9 cellular contexts compared by ENCODE assay signal in genomic region chr13:76879211-76879875, GRCh38. TPM values are rescaled to one million over a fixed set of nuclear protein-coding genes. Genes with fewer than 3 reads are reported as not detected.
DNase-seq lines count a peak whose midpoint lies in the region; ATAC-seq and TF ChIP-seq lines count a peak whose summit lies in the region.
"Had no signal": no experiment of that assay in that cellular context is flagged by ENCODE, and none has a peak within 500 bp of the region (broad histone marks: within the 10 kb centered on the region; RNA-seq: fewer than 3 reads in every experiment).

No MANE protein-coding gene starts in this region.

- H3K4me1 Mint-ChIP-seq in CD4-positive, alpha-beta T cell (ENCODE audit: low read depth) = peaks cover 55% of the 10 kb centered on the region
- H3K4me1 Mint-ChIP-seq in activated CD8-positive, alpha-beta T cell treated with anti-CD3 and anti-CD28 coated beads for 36 hours (ENCODE audit: low read depth) = peaks cover 31% of the 10 kb centered on the region

- TF ChIP-seq CTCF in CD4-positive, alpha-beta T cell (IDR thresholded peaks at IDR 0.05) = no peak
- TF ChIP-seq CTCF in activated CD8-positive, alpha-beta T cell treated with anti-CD3 and anti-CD28 coated beads for 36 hours (IDR thresholded peaks at IDR 0.05) = no peak
- TF ChIP-seq CTCF in esophagus squamous epithelium (IDR thresholded peaks at IDR 0.05) (no peak), parathyroid adenoma (IDR thresholded peaks at IDR 0.05) (no peak), upper lobe of right lung (IDR thresholded peaks at IDR 0.05) (no peak)

- peak overlapping the region; percentile 90 for H3K27ac Mint-ChIP-seq in CD4-positive, alpha-beta T cell
- H3K27ac Mint-ChIP-seq in activated CD8-positive, alpha-beta T cell treated with anti-CD3 and anti-CD28 coated beads for 36 hours = peak overlapping the region; percentile 89
- H3K27ac Mint-ChIP-seq: nephron had no signal

- H3K36me3 ChIP-seq in esophagus squamous epithelium (no peaks in the 10 kb centered on the region), parathyroid adenoma (ENCODE audit: control insufficient read depth, insufficient read depth, low read length) (no peaks in the 10 kb centered on the region), upper lobe of right lung (no peaks in the 10 kb centered on the region)

- peak overlapping the region; percentile 76 for H3K4me3 Mint-ChIP-seq in CD4-positive, alpha-beta T cell
- H3K4me3 Mint-ChIP-seq in activated CD8-positive, alpha-beta T cell treated with anti-CD3 and anti-CD28 coated beads for 36 hours = peak overlapping the region; percentile 63
- H3K4me3 Mint-ChIP-seq: nephron had no signal

- H3K9me3 ChIP-seq in CD4-positive, alpha-beta T cell (ENCODE audit: control insufficient read depth, low read length) = no peaks in the 10 kb centered on the region
- H3K9me3 ChIP-seq in esophagus squamous epithelium (no peaks in the 10 kb centered on the region), parathyroid adenoma (ENCODE audit: control insufficient read depth, low read length) (no peaks in the 10 kb centered on the region), upper lobe of right lung (no peaks in the 10 kb centered on the region)

- no peaks in the 10 kb centered on the region for H3K79me2 ChIP-seq in parathyroid adenoma

- peak in 2 of 4 donors; percentile 26 to 27 for TF ChIP-seq POLR2A in esophagus squamous epithelium (IDR thresholded peaks at IDR 0.05)

- H3K27ac ChIP-seq in CD4-positive, alpha-beta T cell (ENCODE audit: low read depth, low read length) = no peak overlapping the region
- peak overlapping the region; percentile 24 to 87 (median 64) for H3K27ac ChIP-seq in esophagus squamous epithelium
- H3K27ac ChIP-seq in parathyroid adenoma = peak overlapping the region; percentile 49
- peak overlapping the region; percentile 58 for H3K27ac ChIP-seq in upper lobe of right lung

- peak overlapping the region in 2 of 4 donors; percentile 12 to 29 for H3K4me3 ChIP-seq in esophagus squamous epithelium
- H3K4me3 ChIP-seq in parathyroid adenoma (ENCODE audit: low read depth, low read length) = no peak overlapping the region
- H3K4me3 ChIP-seq in upper lobe of right lung = no peak overlapping the region

- no peak overlapping the region for H3K9ac ChIP-seq in parathyroid adenoma

- H3K9me3 Mint-ChIP-seq in CD4-positive, alpha-beta T cell = no peaks in the 10 kb centered on the region
- no peaks in the 10 kb centered on the region for H3K9me3 Mint-ChIP-seq in activated CD8-positive, alpha-beta T cell treated with anti-CD3 and anti-CD28 coated beads for 36 hours
- H3K9me3 Mint-ChIP-seq: nephron had no signal

- H3K36me3 Mint-ChIP-seq in CD4-positive, alpha-beta T cell (ENCODE audit: low read depth) = no peaks in the 10 kb centered on the region
- peaks cover 7% of the 10 kb centered on the region for H3K36me3 Mint-ChIP-seq in activated CD8-positive, alpha-beta T cell treated with anti-CD3 and anti-CD28 coated beads for 36 hours (ENCODE audit: low read depth)

- DNase-seq in CD4-positive, alpha-beta T cell = peak; percentile 21 to 60 (median 48)
- peak; percentile 98 for DNase-seq in Kasumi-1 (lab: John Stamatoyannopoulos, UW)
- peak; percentile 82 for DNase-seq in activated CD8-positive, alpha-beta T cell treated with anti-CD3 and anti-CD28 coated beads for 36 hours
- DNase-seq in esophagus squamous epithelium (lab: John Stamatoyannopoulos, UW) = peak; percentile 22
- peak; percentile 77 for DNase-seq in upper lobe of right lung
- no peak for DNase-seq in DMS114 treated with DMSO at 0.1 percent for 48 hours (lab: John Stamatoyannopoulos, UW; ENCODE audit: unreplicated experiment)

- H3K4me2 ChIP-seq in parathyroid adenoma (ENCODE audit: low read length) = no peak overlapping the region

- WGBS in esophagus squamous epithelium, 2 donors = 24 to 37% methylated on average over 8 of the region's 8 CpGs

- H3K27me3 ChIP-seq in CD4-positive, alpha-beta T cell (ENCODE audit: control insufficient read depth, insufficient read depth, low read length) = no peaks in the 10 kb centered on the region
- H3K27me3 ChIP-seq in esophagus squamous epithelium = no peaks in the 10 kb centered on the region
- no peaks in the 10 kb centered on the region for H3K27me3 ChIP-seq in parathyroid adenoma (ENCODE audit: control insufficient read depth, insufficient read depth, low read length)
- H3K27me3 ChIP-seq in upper lobe of right lung = no peaks in the 10 kb centered on the region

- POLR2A ChIA-PET in CD4-positive, alpha-beta T cell (lab: Charles Lee) = interaction anchor here (0.6 to 1.6 kb wide), 11 partner anchors 11 to 1117 kb away, joined by 3 to 19 read pairs (median 4); partner anchors contain the start of genes CLN5 and FBXL3
- POLR2A ChIA-PET in activated CD8-positive, alpha-beta T cell treated with anti-CD3 and anti-CD28 coated beads for 36 hours (lab: Charles Lee) = interaction anchor here (1.2 kb wide), 1 partner anchor 78 kb away, joined by 3 read pairs; no protein-coding TSS in a partner anchor

- CTCF ChIA-PET in CD4-positive, alpha-beta T cell (lab: Charles Lee) = interaction anchor here (1.3 to 1.4 kb wide), 2 partner anchors 101 to 112 kb away, joined by 3 read pairs; partner anchors contain the start of gene CLN5
- CTCF ChIA-PET in activated CD8-positive, alpha-beta T cell treated with anti-CD3 and anti-CD28 coated beads for 36 hours (lab: Charles Lee) = interaction anchor here (1.0 to 3.4 kb wide), 7 partner anchors 8 to 1009 kb away, joined by 3 to 8 read pairs (median 4); no protein-coding TSS in a partner anchor

- ATAC-seq in CD4-positive, alpha-beta T cell (ENCODE audit: poor library complexity) = peak; percentile 99
- peak; percentile 96 for ATAC-seq in GM21528 (IDR thresholded peaks at IDR 0.05; ENCODE audit: low FRiP score, unreplicated experiment)
- peak; percentile 98 for ATAC-seq in activated CD8-positive, alpha-beta T cell treated with anti-CD3 and anti-CD28 coated beads for 36 hours
- peak; percentile 94 for ATAC-seq in upper lobe of right lung

- H3K4me1 ChIP-seq in esophagus squamous epithelium = peaks cover 3 to 33% (median 13%) of the 10 kb centered on the region in 3 donors
- no peaks in the 10 kb centered on the region for H3K4me1 ChIP-seq in parathyroid adenoma
- H3K4me1 ChIP-seq in upper lobe of right lung = peaks cover 6% of the 10 kb centered on the region

- H3K27me3 Mint-ChIP-seq in CD4-positive, alpha-beta T cell = no peaks in the 10 kb centered on the region
- H3K27me3 Mint-ChIP-seq in activated CD8-positive, alpha-beta T cell treated with anti-CD3 and anti-CD28 coated beads for 36 hours = no peaks in the 10 kb centered on the region

- intact Hi-C loops in CD4-positive, alpha-beta T cell (cut with DNase I, micrococcal nuclease) = no loop called here
- intact Hi-C loops in activated CD8-positive, alpha-beta T cell treated with anti-CD3 and anti-CD28 coated beads for 36 hours (cut with micrococcal nuclease) = no loop called here
- intact Hi-C loops in esophagus squamous epithelium (cut with DNase I) (no loop called here), upper lobe of right lung (cut with DNase I) (no loop called here)

- H2AFZ ChIP-seq in parathyroid adenoma = no peak overlapping the region

RNA-seq across cellular contexts. Expression of gene KCTD12, which starts 6.9 kb away (rescaled TPM):
- total RNA-seq in CD4-positive, alpha-beta T cell = 1 to 10 TPM; 4.8 to 4.9 TPM
- 10 to 100 TPM; 14.3 to 14.8 TPM for total RNA-seq in activated CD8-positive, alpha-beta T cell treated with anti-CD3 and anti-CD28 coated beads for 36 hours
- 10 to 100 TPM in 3 of 4 donors, 1 to 10 TPM in 1; 6.2 to 63.3 (median 23.1) TPM for total RNA-seq in esophagus squamous epithelium
- total RNA-seq in upper lobe of right lung = 152 TPM
